Comparison of ENCODE assay signal across 22 cellular contexts in genomic region chr18:8283901-8284585, GRCh38.
DNase-seq lines count a peak whose midpoint lies in the region; ATAC-seq and TF ChIP-seq lines count a peak whose summit lies in the region.
"Had no signal": no experiment of that assay in that cellular context is flagged by ENCODE, and none has a peak within 500 bp of the region (broad histone marks: within the 10 kb centered on the region; RNA-seq: fewer than 3 reads in every experiment).

No MANE protein-coding gene starts in this region.

- H3K14ac ChIP-seq in IMR-90 (replicated peaks; ENCODE audit: low read depth, low read length), result no peak overlapping the region

- no TSS peak for BruUV-seq in IMR-90 (replicated peaks; lab: Mats Ljungman, UMichigan)
- BruUV-seq in mammary epithelial cell (replicated peaks; lab: Mats Ljungman, UMichigan), result no TSS peak

- no peaks in the 10 kb centered on the region for H3K27me3 Mint-ChIP-seq in activated T-cell treated with anti-CD3 and anti-CD28 coated beads, Interleukin-2, amount 50 U/mL, for 4 hours (ENCODE audit: low read depth)

- no peak overlapping the region for H3K4me3 Mint-ChIP-seq in activated T-cell treated with anti-CD3 and anti-CD28 coated beads, Interleukin-2, amount 50 U/mL, for 4 hours
- H3K4me3 Mint-ChIP-seq: natural killer cell; stimulated activated effector memory CD8-positive, alpha-beta T cell treated with anti-CD3 and anti-CD28 coated beads, Interleukin-12 subunit alpha, Interleukin-12 subunit beta, amount 100 ng/mL, for 72 hours had no signal

- H3K79me1 ChIP-seq in IMR-90 (ENCODE audit: low read depth in 1 of 2, low read length in 2 of 2), result no peaks in the 10 kb centered on the region

- POLR2A ChIA-PET in AG04450 (lab: Yijun Ruan, JAX) (no interaction called here), IMR-90 (lab: Charles Lee; ENCODE audit: unreplicated experiment) (interaction anchor here (0.6 kb wide), 1 partner anchor 12 kb away, joined by 3 read pairs; no protein-coding TSS in a partner anchor)

- peak overlapping the region; percentile 48; the same call in 1 of the 2 replicates for H2AK5ac ChIP-seq in IMR-90 (ENCODE audit: low read depth, low read length)

- peak overlapping the region; percentile 10 for H2BK5ac ChIP-seq in IMR-90 (ENCODE audit: low read depth, low read length, poor library complexity, severe bottlenecking)

- no peaks in the 10 kb centered on the region for H3K9me3 ChIP-seq in AG04450 (ENCODE audit: control insufficient read depth, insufficient read depth, low read length)
- no peaks in the 10 kb centered on the region for H3K9me3 ChIP-seq in IMR-90 (ENCODE audit: control insufficient read depth, insufficient read depth, low read length)
- H3K9me3 ChIP-seq in mammary epithelial cell (replicated peaks; ENCODE audit: insufficient read depth, low read length), result no peaks in the 10 kb centered on the region
- H3K9me3 ChIP-seq: left ventricle myocardium inferior, uterus had no signal

- H2AFZ ChIP-seq in IMR-90 (replicated peaks; ENCODE audit: low read length, poor library complexity) (no peak overlapping the region), mammary epithelial cell (ENCODE audit: low read depth, low read length) (no peak overlapping the region)

- no peaks in the 10 kb centered on the region for H3K27me3 ChIP-seq in AG04450 (ENCODE audit: control insufficient read depth, insufficient read depth, low read length)
- H3K27me3 ChIP-seq in IMR-90 (ENCODE audit: control insufficient read depth, insufficient read depth, low read length), result no peaks in the 10 kb centered on the region
- H3K27me3 ChIP-seq in mammary epithelial cell (ENCODE audit: insufficient read depth, low read length), result no peaks in the 10 kb centered on the region
- H3K27me3 ChIP-seq: uterus had no signal

- H3K27ac ChIP-seq in AG04450 (ENCODE audit: low read depth, low read length) (no peak overlapping the region), IMR-90 (ENCODE audit: insufficient read depth, low read length) (no peak overlapping the region), mammary epithelial cell (ENCODE audit: insufficient read depth, low read depth, low read length) (no peak overlapping the region)
- H3K27ac ChIP-seq: epithelial cell of prostate, left ventricle myocardium inferior, uterus had no signal

- no peak overlapping the region for H3K18ac ChIP-seq in IMR-90 (ENCODE audit: low read depth, low read length)

- H3K36me3 ChIP-seq in IMR-90 (ENCODE audit: control insufficient read depth, insufficient read depth, low read length) (no peaks in the 10 kb centered on the region), mammary epithelial cell (ENCODE audit: insufficient read depth, low read length) (no peaks in the 10 kb centered on the region)
- H3K36me3 ChIP-seq: uterus had no signal

- no peak for TF ChIP-seq RAD21 in IMR-90 (IDR thresholded peaks at IDR 0.05; ENCODE audit: low read length)

- TF ChIP-seq CTCF in AG04450 (IDR thresholded peaks at IDR 0.05; ENCODE audit: low read depth, low read length), result no peak
- no peak for TF ChIP-seq CTCF in IMR-90 (conservative IDR thresholded peaks at IDR 0.05; ENCODE audit: low read depth, low read length)
- TF ChIP-seq CTCF in mammary epithelial cell (conservative IDR thresholded peaks at IDR 0.05 in 1 of 2, IDR thresholded peaks at IDR 0.05 in 1 of 2; ENCODE audit: extremely low read depth in 1 of 2, insufficient read depth in 1 of 2, low read depth in 1 of 2, low read length in 2 of 2), result no peak

- H4K5ac ChIP-seq in IMR-90 (ENCODE audit: low read depth, low read length), result no peak overlapping the region; the same call in 1 of the 2 replicates

- H3K79me2 ChIP-seq in mammary epithelial cell (ENCODE audit: insufficient read depth, low read length), result no peaks in the 10 kb centered on the region

- H3K9ac ChIP-seq in IMR-90 (ENCODE audit: low read depth, low read length), result no peak overlapping the region
- no peak overlapping the region for H3K9ac ChIP-seq in mammary epithelial cell (ENCODE audit: insufficient read depth, low read length)

- no peaks in the 10 kb centered on the region for H3K4me1 ChIP-seq in IMR-90 (ENCODE audit: control insufficient read depth, insufficient read depth, low read length)
- H3K4me1 ChIP-seq in mammary epithelial cell (ENCODE audit: insufficient read depth, low read length), result no peaks in the 10 kb centered on the region
- H3K4me1 ChIP-seq: uterus had no signal

- H4K8ac ChIP-seq in IMR-90 (ENCODE audit: low read depth in 2 of 2, low read length in 2 of 2), result no peak overlapping the region; a peak in 1 of 4 replicates

- no peaks in the 10 kb centered on the region for H3K4me1 Mint-ChIP-seq in activated T-cell treated with anti-CD3 and anti-CD28 coated beads, Interleukin-2, amount 50 U/mL, for 4 hours (ENCODE audit: low read depth)
- H3K4me1 Mint-ChIP-seq: natural killer cell; stimulated activated effector memory CD8-positive, alpha-beta T cell treated with anti-CD3 and anti-CD28 coated beads, Interleukin-12 subunit alpha, Interleukin-12 subunit beta, amount 100 ng/mL, for 72 hours had no signal

- no peak overlapping the region for H3K4me3 ChIP-seq in AG04450 (ENCODE audit: low read depth, low read length)
- H3K4me3 ChIP-seq in IMR-90 (ENCODE audit: insufficient read depth, low read depth, low read length), result no peak overlapping the region
- H3K4me3 ChIP-seq in mammary epithelial cell (replicated peaks in 1 of 3; ENCODE audit: insufficient read depth in 1 of 3, low read depth in 2 of 3, low read length in 3 of 3), result no peak overlapping the region
- H3K4me3 ChIP-seq: left ventricle myocardium inferior, uterus had no signal

- DNase-seq in AG04450 (ENCODE audit: low read depth, low spot score), result peak; percentile 15
- DNase-seq in IMR-90, result peak; percentile 74
- DNase-seq in dermis blood vessel endothelial cell, result peak; percentile 50
- DNase-seq in myocyte (ENCODE audit: low read depth), result peak; percentile 47
- no peak for DNase-seq in mammary epithelial cell
- no peak for DNase-seq in activated T-cell treated with anti-CD3 and anti-CD28 coated beads, Interleukin-2, amount 50 U/mL, for 4 hours
- no peak for DNase-seq in DMS53 (lab: John Stamatoyannopoulos, UW)
- DNase-seq: Calu3; GOT3; left ventricle myocardium inferior; natural killer cell; NCI-H1092 treated with DMSO at 0.1 percent for 48 hours; NCI-H524 treated with DMSO at 0.1 percent for 48 hours; right cardiac atrium; stimulated activated CD4-positive, alpha-beta T cell treated with anti-CD3 and anti-CD28 coated beads, Interleukin-4, amount 100 ng/mL, for 4 hours; T-helper 1 cell; uterus had no signal

- no peak overlapping the region for H2BK20ac ChIP-seq in IMR-90 (ENCODE audit: low read depth, low read length)

- intact Hi-C loops in IMR-90 (cut with micrococcal nuclease) (no loop called here), mammary epithelial cell (cut with micrococcal nuclease) (no loop called here)

- in situ Hi-C loops in IMR-90 (cut with MboI; ENCODE audit: low sequenced_read_pairs), result no loop called here
- in situ Hi-C loops in mammary epithelial cell (cut with MboI; ENCODE audit: low sequenced_read_pairs in 2 of 2), result no loop called here

- H2BK120ac ChIP-seq in IMR-90 (ENCODE audit: low read depth, low read length), result no peak overlapping the region

- CTCF ChIA-PET in AG04450 (lab: Charles Lee) (interaction anchor here (0.7 kb wide), 1 partner anchor 84 kb away, joined by 3 read pairs; no protein-coding TSS in a partner anchor), IMR-90 (lab: Yijun Ruan, JAX) (interaction anchor here (0.8 kb wide), 1 partner anchor 105 kb away, joined by 3 read pairs; no protein-coding TSS in a partner anchor), mammary epithelial cell (lab: Charles Lee; ENCODE audit: low non-redundant PET) (no interaction called here)

- peak overlapping the region; percentile 54; the same call in 1 of the 2 replicates for H3K4me2 ChIP-seq in IMR-90 (ENCODE audit: low read depth, low read length)
- no peak overlapping the region for H3K4me2 ChIP-seq in mammary epithelial cell (ENCODE audit: insufficient read depth, low read depth, low read length)

- no peak overlapping the region for H2BK15ac ChIP-seq in IMR-90 (ENCODE audit: low read depth, low read length)

- no peaks in the 10 kb centered on the region for H3K36me3 Mint-ChIP-seq in activated T-cell treated with anti-CD3 and anti-CD28 coated beads, Interleukin-2, amount 50 U/mL, for 4 hours (ENCODE audit: insufficient read depth)
- H3K36me3 Mint-ChIP-seq: activated naive CD4-positive, alpha-beta T cell treated with anti-CD3 and anti-CD28 coated beads, Interleukin-2, amount 50 U/mL, for 72 hours; natural killer cell; stimulated activated effector memory CD8-positive, alpha-beta T cell treated with anti-CD3 and anti-CD28 coated beads, Interleukin-12 subunit alpha, Interleukin-12 subunit beta, amount 100 ng/mL, for 72 hours had no signal

- no peak overlapping the region for H3K4ac ChIP-seq in IMR-90 (ENCODE audit: low read depth, low read length)

- peak; percentile 42 for ATAC-seq in IMR-90 (ENCODE audit: low read depth)
- no peak for ATAC-seq in activated T-cell treated with anti-CD3 and anti-CD28 coated beads, Interleukin-2, amount 50 U/mL, for 4 hours
- no peak for ATAC-seq in activated CD4-positive, CD25-positive, alpha-beta regulatory T cell treated with anti-CD3 and anti-CD28 coated beads, Interleukin-2, amount 50 U/mL, for 24 hours
- ATAC-seq: activated naive CD4-positive, alpha-beta T cell treated with anti-CD3 and anti-CD28 coated beads, Interleukin-2, amount 50 U/mL, for 72 hours; natural killer cell; Panc1; right cardiac atrium; stimulated activated effector memory CD8-positive, alpha-beta T cell treated with anti-CD3 and anti-CD28 coated beads, Interleukin-12 subunit alpha, Interleukin-12 subunit beta, amount 100 ng/mL, for 72 hours had no signal

- H3K9me3 Mint-ChIP-seq in activated T-cell treated with anti-CD3 and anti-CD28 coated beads, Interleukin-2, amount 50 U/mL, for 4 hours, result peaks cover 4% of the 10 kb centered on the region
- H3K9me3 Mint-ChIP-seq: activated naive CD4-positive, alpha-beta T cell treated with anti-CD3 and anti-CD28 coated beads, Interleukin-2, amount 50 U/mL, for 72 hours; natural killer cell had no signal

- peaks cover 7% of the 10 kb centered on the region; the same call in 1 of the 2 replicates for H3K9me1 ChIP-seq in IMR-90 (ENCODE audit: insufficient read depth, low read length)

- no CpG with 5 or more reads among the region's 3 CpGs for WGBS in IMR-90 (ENCODE audit: extremely low coverage in 2 of 2, insufficient read length in 1 of 2), 2 experiments
- 19% methylated on average over 3 of the region's 3 CpGs for WGBS in mammary epithelial cell (ENCODE audit: low coverage, missing lambda C conversion rate)

- no peak overlapping the region for H3K56ac ChIP-seq in IMR-90 (ENCODE audit: extremely low read depth, insufficient read depth, low read length)

- no peak overlapping the region for H3K23ac ChIP-seq in IMR-90 (ENCODE audit: low read depth, low read length)

- dilution Hi-C loops in IMR-90 (cut with HindIII; ENCODE audit: low sequenced_read_pairs, unreplicated experiment), result no loop called here
- dilution Hi-C loops in mammary epithelial cell (cut with HindIII; ENCODE audit: low sequenced_read_pairs), result no loop called here

- no peak overlapping the region for H4K91ac ChIP-seq in IMR-90 (ENCODE audit: insufficient read depth, low read depth, low read length)

- H4K20me1 ChIP-seq in IMR-90 (ENCODE audit: insufficient read depth, low read length), result no peaks in the 10 kb centered on the region
- H4K20me1 ChIP-seq in mammary epithelial cell (ENCODE audit: insufficient read depth, low read length), result no peaks in the 10 kb centered on the region

- no peak for TF ChIP-seq POLR2A in IMR-90 (IDR thresholded peaks at IDR 0.05; ENCODE audit: low read depth, low read length)

- H2AK9ac ChIP-seq in IMR-90 (replicated peaks; ENCODE audit: low read depth, low read length, poor library complexity), result no peak overlapping the region

Comparison
In these comparisons a context has a peak if more than half of its experiments do, and no peak if none do; other contexts are left out.
1. DNase-seq: peak in AG04450 (single experiment), IMR-90 (single experiment), dermis blood vessel endothelial cell (single experiment) and myocyte (single experiment); none in mammary epithelial cell (single experiment), activated T-cell treated with anti-CD3 and anti-CD28 coated beads, Interleukin-2, amount 50 U/mL, for 4 hours (single experiment) and DMS53 (single experiment).